14 cellular contexts compared by ENCODE assay signal in the genomic region with DNA sequence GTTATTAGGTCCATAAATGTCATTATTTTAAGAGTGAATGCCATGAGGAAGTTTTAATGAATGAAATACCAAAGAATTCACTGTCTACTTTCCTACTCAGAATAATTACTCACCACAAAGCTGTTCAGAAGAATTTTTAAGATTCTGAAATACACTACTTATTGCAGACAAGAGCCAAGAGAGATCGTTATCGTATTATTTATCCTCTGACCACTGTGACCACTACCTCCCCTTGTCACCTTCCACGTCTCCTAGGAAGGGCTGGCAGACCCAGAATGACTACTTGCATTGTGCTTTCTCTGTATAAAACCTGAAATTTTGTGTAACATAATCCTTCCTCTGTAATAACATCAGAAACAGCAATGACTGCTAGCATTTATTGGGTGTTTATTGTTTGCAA.
DNase-seq lines count a peak whose midpoint lies in the region; ATAC-seq and TF ChIP-seq lines count a peak whose summit lies in the region.
"Had no signal": no experiment of that assay in that cellular context is flagged by ENCODE, and none has a peak within 500 bp of the region (broad histone marks: within the 10 kb centered on the region; RNA-seq: fewer than 3 reads in every experiment).

No MANE protein-coding gene starts in this region.

- DNase-seq in COLO829 (ENCODE audit: low spot score) (peak; percentile 75), NCI-H2227 treated with DMSO at 0.1 percent for 48 hours (lab: John Stamatoyannopoulos, UW) (peak; percentile 22), erythroblast (lab: John Stamatoyannopoulos, UW) (peak; percentile 47 to 67), NCI-H2171 (lab: John Stamatoyannopoulos, UW) (no peak)
- no peak for DNase-seq in stimulated activated CD4-positive, alpha-beta T cell treated with anti-CD3 and anti-CD28 coated beads, Interleukin-1b, Interleukin-23, amount 100 ng/mL, for 48 hours
- DNase-seq: ACHN; AML-193; Calu3; CD4-positive, alpha-beta T cell; DMS79 treated with DMSO at 0.1 percent for 48 hours; GF-D8; GOT3; H9 had no signal

- TF ChIP-seq POLR2A in erythroblast (IDR thresholded peaks at IDR 0.05; ENCODE audit: low read length) = no peak

- no peak for ATAC-seq in HG03039 (IDR thresholded peaks at IDR 0.05; ENCODE audit: unreplicated experiment)

Comparison
In these comparisons a context has a peak if more than half of its experiments do, and no peak if none do; other contexts are left out.
1. DNase-seq: peak in COLO829 (single experiment), NCI-H2227 treated with DMSO at 0.1 percent for 48 hours (single experiment) and erythroblast (2 of 2); none in NCI-H2171 (single experiment) and stimulated activated CD4-positive, alpha-beta T cell treated with anti-CD3 and anti-CD28 coated beads, Interleukin-1b, Interleukin-23, amount 100 ng/mL, for 48 hours (single experiment).